In genomic region chr11:6468712-6469495, GRCh38 we compare ENCODE assay signal across 8 cellular contexts. TPM values are rescaled to one million over a fixed set of nuclear protein-coding genes. Genes with fewer than 3 reads are reported as not detected.
DNase-seq lines count a peak whose midpoint lies in the region; ATAC-seq and TF ChIP-seq lines count a peak whose summit lies in the region.

No MANE protein-coding gene starts in this region.

- H3K4me3 Mint-ChIP-seq in mesothelial cell of epicardium, result no peak overlapping the region

- H3K27me3 Mint-ChIP-seq in mesothelial cell of epicardium (ENCODE audit: low read depth), result no peaks in the 10 kb centered on the region

- no peak overlapping the region for H3K27ac Mint-ChIP-seq in mesothelial cell of epicardium

- no peak for TF ChIP-seq CTCF in RWPE1 (conservative IDR thresholded peaks at IDR 0.05; ENCODE audit: low read depth)
- TF ChIP-seq CTCF in mesothelial cell of epicardium (IDR thresholded peaks at IDR 0.05; ENCODE audit: unreplicated experiment), result no peak
- no peak for TF ChIP-seq CTCF in uterus (IDR thresholded peaks at IDR 0.05)

- POLR2A ChIA-PET in RWPE1 (lab: Yijun Ruan, JAX; ENCODE audit: low non-redundant PET), result no interaction called here

- H3K9me3 Mint-ChIP-seq in mesothelial cell of epicardium, result no peaks in the 10 kb centered on the region

- no peaks in the 10 kb centered on the region for H3K36me3 ChIP-seq in uterus

- CTCF ChIA-PET in RWPE1 (lab: Yijun Ruan, JAX), result interaction anchor here (1.5 kb wide), 1 partner anchor 63 kb away, joined by 5 read pairs; no protein-coding TSS in a partner anchor

- H3K4me1 Mint-ChIP-seq in mesothelial cell of epicardium, result peaks cover 11% of the 10 kb centered on the region

- H3K4me3 ChIP-seq in uterus, result no peak overlapping the region

- no peaks in the 10 kb centered on the region for H3K27me3 ChIP-seq in uterus

- H3K4me1 ChIP-seq in uterus, result peaks cover 0 to 6% of the 10 kb centered on the region in 2 donors

- H3K36me3 Mint-ChIP-seq in mesothelial cell of epicardium, result peaks cover 2% of the 10 kb centered on the region

- H3K27ac ChIP-seq in RWPE1 (peak overlapping the region; percentile 13; the same call in 1 of the 2 replicates), uterus (peak overlapping the region; percentile 27 to 62)

- ATAC-seq in GM19372 (IDR thresholded peaks at IDR 0.05; ENCODE audit: low read depth, unreplicated experiment) (peak; percentile 53), HG03521 (IDR thresholded peaks at IDR 0.05; ENCODE audit: unreplicated experiment) (peak; percentile 46), esophagus mucosa (peak; percentile 62), GM18870 (IDR thresholded peaks at IDR 0.05; ENCODE audit: unreplicated experiment) (no peak)

- H3K9me3 ChIP-seq in uterus, result no peaks in the 10 kb centered on the region

- intact Hi-C loops in uterus (cut with DNase I; ENCODE audit: low total_unique reads), result no loop called here

- DNase-seq in CMK (ENCODE audit: low read depth), result peak; percentile 92
- peak; percentile 48 for DNase-seq in RWPE1 (ENCODE audit: low spot score)
- DNase-seq in mesothelial cell of epicardium (ENCODE audit: low spot score in 2 of 2, unreplicated experiment in 2 of 2), result peak; percentile 84 to 92
- peak; percentile 89 to 91 for DNase-seq in uterus

- peak in 1 of 2 donors; percentile 31 for TF ChIP-seq POLR2A in uterus (IDR thresholded peaks at IDR 0.05)

RNA-seq across cellular contexts. Expression of gene TRIM3, which starts 4.8 kb away (rescaled TPM):
- 2.7 TPM for total RNA-seq in esophagus mucosa
- total RNA-seq in mesothelial cell of epicardium, result 25.9 to 30.3 TPM (median 26.5 TPM) in 3 replicates
- total RNA-seq in uterus, result 10 to 100 TPM in 3 of 4 donors, 1 to 10 TPM in 1; 9.5 to 42.4 (median 29.6) TPM

RNA-seq across cellular contexts. Expression of gene ARFIP2, which starts 12.2 kb away (rescaled TPM):
- 36.3 TPM for total RNA-seq in esophagus mucosa
- total RNA-seq in mesothelial cell of epicardium, result 72.2 to 73.1 TPM (median 72.3 TPM) in 3 replicates
- 10 to 100 TPM; 34.4 to 58.5 (median 51.8) TPM for total RNA-seq in uterus

RNA-seq across cellular contexts. Expression of gene TIMM10B, which starts 12.4 kb away (rescaled TPM):
- total RNA-seq in esophagus mucosa, result 24.8 TPM
- total RNA-seq in mesothelial cell of epicardium, result 34.0 to 37.2 TPM (median 36.4 TPM) in 3 replicates
- total RNA-seq in uterus, result 10 to 100 TPM in 3 of 4 donors, 1 to 10 TPM in 1; 7.9 to 40.7 (median 28.4) TPM

RNA-seq across cellular contexts. Expression of gene HPX, which starts 28.1 kb away (rescaled TPM):
- total RNA-seq in esophagus mucosa (0.64 TPM), mesothelial cell of epicardium (5.2 to 9.9 TPM (median 9.5 TPM) in 3 replicates), uterus (10 to 100 TPM in 1 of 4 donors, 1 to 10 TPM in 1, under 1 TPM in 1, not detected in 1; 0.29 to 28.6 (median 1.1) TPM)

RNA-seq across cellular contexts. Expression of gene DNHD1, which starts 28.2 kb away (rescaled TPM):
- total RNA-seq in esophagus mucosa (4.9 TPM), mesothelial cell of epicardium (14.3 to 17.3 TPM (median 16.7 TPM) in 3 replicates), uterus (10 to 100 TPM in 3 of 4 donors, 1 to 10 TPM in 1; 9.4 to 32.5 (median 22.5) TPM)
